1 cellular context compared by ENCODE assay signal in genomic region chr18:26470011-26470637, GRCh38.
TF ChIP-seq lines count a peak whose summit lies in the region.

No MANE protein-coding gene starts in this region.

TF ChIP-seq in HCT116, 20 proteins besides CTCF, POLR2A, EP300 and RAD21 (continued from another document):
- TF ChIP-seq, protein P1, sequence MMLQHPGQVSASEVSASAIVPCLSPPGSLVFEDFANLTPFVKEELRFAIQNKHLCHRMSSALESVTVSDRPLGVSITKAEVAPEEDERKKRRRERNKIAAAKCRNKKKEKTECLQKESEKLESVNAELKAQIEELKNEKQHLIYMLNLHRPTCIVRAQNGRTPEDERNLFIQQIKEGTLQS (IDR thresholded peaks at IDR 0.05), result no peak
- TF ChIP-seq EZH2 (IDR thresholded peaks at IDR 0.05) (no peak), YY1 (IDR thresholded peaks at IDR 0.05; ENCODE audit: extremely low read depth, insufficient replicate concordance, low read depth, low read length) (no peak), EZH2phosphoT487 (IDR thresholded peaks at IDR 0.05; ENCODE audit: borderline replicate concordance) (no peak), JUND (IDR thresholded peaks at IDR 0.05) (no peak), REST (IDR thresholded peaks at IDR 0.05; ENCODE audit: low read depth) (no peak), SIN3A (IDR thresholded peaks at IDR 0.05; ENCODE audit: low read depth) (no peak), MAX (IDR thresholded peaks at IDR 0.05) (no peak), CBX3 (IDR thresholded peaks at IDR 0.05; ENCODE audit: low read depth) (no peak), SP1 (IDR thresholded peaks at IDR 0.05; ENCODE audit: low read depth) (no peak), POLR2AphosphoS5 (IDR thresholded peaks at IDR 0.05; ENCODE audit: low read depth, low read length) (no peak)
